8 cellular contexts compared by ENCODE assay signal in the genomic region with DNA sequence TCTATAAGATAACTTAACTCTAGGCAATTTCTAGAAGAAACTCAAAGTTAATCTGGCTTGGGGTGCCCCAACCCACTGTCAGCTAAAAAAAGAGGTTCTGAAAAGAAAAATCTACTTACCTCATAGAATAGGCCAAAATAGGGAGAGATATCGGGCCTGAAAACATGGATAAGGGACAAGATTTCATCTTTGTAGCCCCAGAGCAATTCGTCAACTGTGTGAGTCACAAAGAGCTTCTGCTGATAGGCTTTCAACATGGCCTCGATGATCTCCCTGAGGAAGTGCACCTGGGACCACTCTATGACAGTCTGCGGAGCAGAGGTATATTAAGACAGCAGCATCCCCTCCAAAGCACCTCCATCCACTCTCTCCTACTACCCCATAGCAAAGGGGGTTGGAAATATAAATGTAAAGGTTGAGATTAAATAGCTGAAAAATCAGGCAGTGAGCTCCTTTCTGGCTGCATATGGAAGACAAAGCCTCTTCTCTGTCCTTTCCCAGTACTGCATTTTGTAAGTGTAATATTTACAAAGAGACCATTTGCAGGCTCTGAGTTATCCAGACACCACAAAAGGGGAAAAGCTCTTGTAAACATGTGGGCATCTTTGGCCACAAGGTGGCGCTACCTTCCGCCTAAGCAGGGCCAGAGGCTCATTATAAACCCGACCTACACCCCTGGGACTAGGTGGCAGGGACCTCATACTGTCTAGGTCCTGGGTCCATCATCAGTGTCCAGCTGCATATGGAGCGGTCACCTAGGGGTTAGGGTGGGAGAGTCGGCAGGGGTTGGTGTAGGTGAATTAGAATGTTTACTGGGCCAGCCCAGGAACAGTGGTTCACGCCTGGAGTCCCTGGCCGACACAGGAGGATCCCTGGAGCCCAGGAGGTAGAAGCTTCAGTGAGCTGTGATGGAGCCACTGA.
A peak's percentile ranks its signal among the peaks of the same experiment; 100 is the strongest.
DNase-seq lines count a peak whose midpoint lies in the region; ATAC-seq lines count a peak whose summit lies in the region.

No MANE protein-coding gene starts in this region.

- ATAC-seq in GM18868 (IDR thresholded peaks at IDR 0.05; ENCODE audit: unreplicated experiment) (peak; percentile 90), HG03175 (IDR thresholded peaks at IDR 0.05; ENCODE audit: unreplicated experiment) (peak; percentile 85)

- DNase-seq in AG08396 (ENCODE audit: low spot score) (peak; percentile 77), NCI-H345 (lab: John Stamatoyannopoulos, UW) (peak; percentile 75), kidney tubule cell (ENCODE audit: low spot score) (peak; percentile 86)
- peak; percentile 59 to 70 (median 67) for DNase-seq in activated CD4-positive, CD25-positive, alpha-beta regulatory T cell (lab: John Stamatoyannopoulos, UW)
- DNase-seq in central memory CD4-positive, alpha-beta T cell: peak; percentile 69
- DNase-seq in stimulated activated CD4-positive, alpha-beta T cell treated with anti-CD3 and anti-CD28 coated beads, Interleukin-2, amount 100 ng/mL, for 4 hours (ENCODE audit: low read depth): peak; percentile 64

Comparison
In these comparisons a context has a peak if more than half of its experiments do, and no peak if none do; other contexts are left out.
1. Peak in every context shown above with its lines: DNase-seq and ATAC-seq.